ENCODE assay signal across 13 cellular contexts in genomic region chrX:144896323-144896722, GRCh38.
DNase-seq lines count a peak whose midpoint lies in the region; ATAC-seq, FAIRE-seq and TF ChIP-seq lines count a peak whose summit lies in the region.
"Had no signal": no experiment of that assay in that cellular context is flagged by ENCODE, and none has a peak within 500 bp of the region (broad histone marks: within the 10 kb centered on the region; RNA-seq: fewer than 3 reads in every experiment).

No MANE protein-coding gene starts in this region.

- ATAC-seq in upper lobe of left lung (ENCODE audit: low FRiP score in 2 of 2), result no peak
- no peak for ATAC-seq in effector memory CD8-positive, alpha-beta T cell (replicated peaks)
- ATAC-seq: activated naive CD4-positive, alpha-beta T cell treated with anti-CD3 and anti-CD28 coated beads, Interleukin-2, amount 50 U/mL, for 72 hours had no signal

- no peak overlapping the region for H3K4me3 Mint-ChIP-seq in effector memory CD8-positive, alpha-beta T cell

- H3K9me3 ChIP-seq in upper lobe of left lung, result no peaks in the 10 kb centered on the region
- H3K9me3 ChIP-seq: Peyer's patch had no signal

- no peak for TF ChIP-seq EP300 in upper lobe of left lung (IDR thresholded peaks at IDR 0.05)

- DNase-seq in NCI-H748 (lab: John Stamatoyannopoulos, UW; ENCODE audit: unreplicated experiment), result peak; percentile 4
- DNase-seq in NCI-H748 treated with DMSO at 0.1 percent for 48 hours (lab: John Stamatoyannopoulos, UW), result no peak
- peak; percentile 10 for DNase-seq in NAMALWA (ENCODE audit: low spot score)
- DNase-seq in bronchial epithelial cell (ENCODE audit: low read depth), result peak; percentile 0
- peak; percentile 0 for DNase-seq in renal cortical epithelial cell (ENCODE audit: low read depth)
- DNase-seq in D341Med (ENCODE audit: low spot score), result no peak
- no peak for DNase-seq in upper lobe of left lung
- no peak for DNase-seq in effector memory CD8-positive, alpha-beta T cell
- DNase-seq: activated CD4-positive, alpha-beta T cell treated with anti-CD3 and anti-CD28 coated beads, Interleukin-2, amount 50 U/mL, for 48 hours; kidney; Peyer's patch; posterior cingulate gyrus had no signal

- no peaks in the 10 kb centered on the region for H3K4me1 ChIP-seq in upper lobe of left lung
- H3K4me1 ChIP-seq: Peyer's patch had no signal

- no peak for TF ChIP-seq POLR2A in upper lobe of left lung (IDR thresholded peaks at IDR 0.05)

- H3K9me3 Mint-ChIP-seq in effector memory CD8-positive, alpha-beta T cell, result peaks cover 8 to 11% of the 10 kb centered on the region in 2 donors

- H3K36me3 ChIP-seq in bronchial epithelial cell (ENCODE audit: control insufficient read depth, insufficient read depth, low read length) (no peaks in the 10 kb centered on the region), upper lobe of left lung (no peaks in the 10 kb centered on the region)
- H3K36me3 ChIP-seq: Peyer's patch had no signal

- H3K27me3 ChIP-seq in bronchial epithelial cell (ENCODE audit: control insufficient read depth, insufficient read depth, low read length) (no peaks in the 10 kb centered on the region), upper lobe of left lung (no peaks in the 10 kb centered on the region)
- H3K27me3 ChIP-seq: Peyer's patch had no signal

- TF ChIP-seq CTCF in bronchial epithelial cell (IDR thresholded peaks at IDR 0.05; ENCODE audit: insufficient read depth, low read length, severe bottlenecking) (no peak), upper lobe of left lung (IDR thresholded peaks at IDR 0.05) (peak in 1 of 6 experiments; percentile 13)

- H3K36me3 Mint-ChIP-seq in effector memory CD8-positive, alpha-beta T cell (ENCODE audit: insufficient read depth), result no peaks in the 10 kb centered on the region
- H3K36me3 Mint-ChIP-seq: activated naive CD4-positive, alpha-beta T cell treated with anti-CD3 and anti-CD28 coated beads, Interleukin-2, amount 50 U/mL, for 72 hours had no signal

- FAIRE-seq in bronchial epithelial cell (lab: Jason Lieb, UNC), result no peak
- FAIRE-seq: kidney had no signal

- no peak overlapping the region for H3K27ac ChIP-seq in upper lobe of left lung
- H3K27ac ChIP-seq: Peyer's patch had no signal

- H3K4me1 Mint-ChIP-seq in effector memory CD8-positive, alpha-beta T cell (ENCODE audit: low read depth in 2 of 2), result no peaks in the 10 kb centered on the region

- no peaks in the 10 kb centered on the region for H3K27me3 Mint-ChIP-seq in effector memory CD8-positive, alpha-beta T cell

- H3K27ac Mint-ChIP-seq in effector memory CD8-positive, alpha-beta T cell, result no peak overlapping the region
- H3K27ac Mint-ChIP-seq: activated naive CD4-positive, alpha-beta T cell treated with anti-CD3 and anti-CD28 coated beads, Interleukin-2, amount 50 U/mL, for 72 hours had no signal

- H3K4me3 ChIP-seq in bronchial epithelial cell (ENCODE audit: low read depth, low read length) (no peak overlapping the region), upper lobe of left lung (no peak overlapping the region)
- H3K4me3 ChIP-seq: Peyer's patch had no signal

Comparison
In these comparisons a context has a peak if more than half of its experiments do, and no peak if none do; other contexts are left out.
1. DNase-seq: peak in NCI-H748 (single experiment), NAMALWA (single experiment), bronchial epithelial cell (single experiment) and renal cortical epithelial cell (single experiment); none in NCI-H748 treated with DMSO at 0.1 percent for 48 hours (single experiment), D341Med (single experiment), upper lobe of left lung (0 of 2) and effector memory CD8-positive, alpha-beta T cell (0 of 3).